26 cellular contexts compared by ENCODE assay signal in the genomic region with DNA sequence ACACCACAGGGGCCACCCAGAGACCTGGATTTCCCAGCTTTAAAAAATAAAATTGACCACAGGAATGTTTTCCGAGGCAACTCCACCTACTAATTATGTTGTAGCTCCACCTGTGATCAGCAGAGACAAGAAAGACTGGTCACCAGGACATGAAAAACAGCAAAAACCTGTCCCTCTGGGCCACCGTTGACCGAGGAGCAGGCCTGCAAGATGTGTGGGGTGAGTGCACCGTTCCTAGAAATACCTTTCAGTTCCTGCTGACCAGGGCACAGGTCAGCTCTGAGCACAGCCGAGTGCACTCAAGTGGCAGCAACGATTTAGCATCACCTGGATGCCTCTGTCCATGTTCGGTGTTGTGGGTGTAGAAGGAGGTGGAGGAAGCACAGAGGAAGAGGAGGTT. TPM values are rescaled to one million over a fixed set of nuclear protein-coding genes. Genes with fewer than 3 reads are reported as not detected.
"Had no signal": no experiment of that assay in that cellular context is flagged by ENCODE, and none has a peak within 500 bp of the region (broad histone marks: within the 10 kb centered on the region; RNA-seq: fewer than 3 reads in every experiment).

No MANE protein-coding gene starts in this region.

- H3K36me3 ChIP-seq: gastrocnemius medialis, left lung, neural progenitor cell, prostate gland, spleen, stomach, thyroid gland, upper lobe of left lung, uterus had no signal

- ATAC-seq: gastrocnemius medialis, left lung, mucosa of descending colon, right cardiac atrium had no signal

- H3K27ac Mint-ChIP-seq: mesothelial cell of epicardium; naive B cell; natural killer cell treated with Interleukin-12 subunit alpha and Interleukin-12 subunit beta and Interleukin-15 and Interleukin-18, amount 100 ng/mL, for 72 hours; neural progenitor cell had no signal

- H3K4me3 Mint-ChIP-seq: mesothelial cell of epicardium; naive B cell; natural killer cell treated with Interleukin-12 subunit alpha and Interleukin-12 subunit beta and Interleukin-15 and Interleukin-18, amount 100 ng/mL, for 72 hours; neural progenitor cell had no signal

- H3K27ac ChIP-seq: gastrocnemius medialis, left lung, neural progenitor cell, prostate gland, skin epidermis, spleen, stomach, thyroid gland, upper lobe of left lung, uterus had no signal

- DNase-seq: cerebellar nuclear complex; cortex of kidney; foreskin fibroblast; gastrocnemius medialis; kidney; left lung; mesenchymal stem cell; mucosa of descending colon; naive B cell; nucleus accumbens; right cardiac atrium; spleen; stimulated activated CD4-positive, alpha-beta T cell treated with anti-CD3 and anti-CD28 coated beads, Interleukin-15, amount 100 ng/mL, for 24 hours; stimulated activated CD4-positive, alpha-beta T cell treated with anti-CD3 and anti-CD28 coated beads, Interleukin-2, amount 100 ng/mL, for 48 hours; stimulated activated naive CD4-positive, alpha-beta T cell; stomach; thyroid gland; upper lobe of left lung; uterus had no signal

- H3K9me3 ChIP-seq: gastrocnemius medialis, mucosa of descending colon, prostate gland, thyroid gland, uterus had no signal

- H3K27me3 ChIP-seq: gastrocnemius medialis, thyroid gland, upper lobe of left lung, uterus had no signal

- H3K4me1 ChIP-seq: gastrocnemius medialis, left lung, neural progenitor cell, prostate gland, spleen, stomach, thyroid gland, upper lobe of left lung, uterus had no signal

- H3K4me1 Mint-ChIP-seq: naive B cell had no signal

- H3K36me3 Mint-ChIP-seq: mesothelial cell of epicardium; natural killer cell treated with Interleukin-12 subunit alpha and Interleukin-12 subunit beta and Interleukin-15 and Interleukin-18, amount 100 ng/mL, for 72 hours had no signal

- H3K4me3 ChIP-seq: gastrocnemius medialis, left lung, mucosa of descending colon, neural progenitor cell, prostate gland, skin epidermis, spleen, stomach, thyroid gland, upper lobe of left lung, uterus had no signal

RNA-seq across cellular contexts. Expression of a gene that starts 16.9 kb away (rescaled TPM):
- total RNA-seq: glomerular endothelial cell; natural killer cell treated with Interleukin-12 subunit alpha and Interleukin-12 subunit beta and Interleukin-15 and Interleukin-18, amount 100 ng/mL, for 72 hours; osteocyte had no signal
